19 cellular contexts compared by ENCODE assay signal in genomic region chr11:111761056-111761455, GRCh38. TPM values are rescaled to one million over a fixed set of nuclear protein-coding genes. Genes with fewer than 3 reads are reported as not detected.
DNase-seq lines count a peak whose midpoint lies in the region; ATAC-seq, FAIRE-seq and TF ChIP-seq lines count a peak whose summit lies in the region.
"Had no signal": no experiment of that assay in that cellular context is flagged by ENCODE, and none has a peak within 500 bp of the region (broad histone marks: within the 10 kb centered on the region; RNA-seq: fewer than 3 reads in every experiment).

No MANE protein-coding gene starts in this region.

- FAIRE-seq in HTR-8/SVneo (lab: Jason Lieb, UNC): peak; percentile 69
- no peak for FAIRE-seq in D721Med (lab: Jason Lieb, UNC)
- FAIRE-seq: GM12891 had no signal

- H3K9ac ChIP-seq in subcutaneous abdominal adipose tissue (ENCODE audit: low read length in 5 of 5): peak overlapping the region in 2 of 5 donors; percentile 94 to 98

- H3K36me3 ChIP-seq in subcutaneous abdominal adipose tissue (ENCODE audit: control insufficient read depth in 5 of 5, insufficient read depth in 5 of 5, low read length in 5 of 5): peaks cover 39 to 83% (median 58%) of the 10 kb centered on the region in 5 donors
- H3K36me3 ChIP-seq in psoas muscle (ENCODE audit: insufficient read depth in 1 of 2, low read depth in 1 of 2): peaks cover 11 to 91% of the 10 kb centered on the region in 2 donors

- H3K9me3 ChIP-seq in subcutaneous abdominal adipose tissue (ENCODE audit: control insufficient read depth in 5 of 5, low read length in 5 of 5) (no peaks in the 10 kb centered on the region), psoas muscle (no peaks in the 10 kb centered on the region)
- H3K9me3 ChIP-seq: SJSA1 had no signal

- WGBS in psoas muscle, 3 donors: 71 to 80% (median 74%) methylated on average over 4 of the region's 4 CpGs

- H3K4me3 ChIP-seq in subcutaneous abdominal adipose tissue (ENCODE audit: low read depth in 1 of 5, low read length in 5 of 5) (peak overlapping the region in 4 of 5 donors; percentile 1 to 97 (median 21)), psoas muscle (no peak overlapping the region)
- H3K4me3 ChIP-seq: PC-9, SJSA1 had no signal

- ATAC-seq in psoas muscle: no peak

- no peak for TF ChIP-seq CTCF in D721Med (IDR thresholded peaks at IDR 0.05; ENCODE audit: insufficient read depth, missing control alignments)
- TF ChIP-seq CTCF in psoas muscle (IDR thresholded peaks at IDR 0.05): no peak

- DNase-seq in HTR-8/SVneo (ENCODE audit: insufficient read length, low spot score) (no peak), NCI-H2171 treated with DMSO at 0.1 percent for 48 hours (lab: John Stamatoyannopoulos, UW) (peak; percentile 93), cerebellar nuclear complex (lab: John Stamatoyannopoulos, UW) (peak; percentile 50 to 67), D721Med (ENCODE audit: insufficient read length, low spot score) (no peak), psoas muscle (no peak)
- DNase-seq in stimulated activated CD4-positive, alpha-beta T cell treated with anti-CD3 and anti-CD28 coated beads, Interleukin-2, amount 100 ng/mL, for 48 hours: no peak
- DNase-seq: Calu3; CD4-positive, alpha-beta memory T cell; DND-41; GDM1; GOT3; KG1; NCI-H1436 treated with DMSO at 0.1 percent for 48 hours; NCI-H2081 treated with DMSO at 0.1 percent for 48 hours; NCI-H226; PC-9 had no signal

- H3K27me3 ChIP-seq in subcutaneous abdominal adipose tissue (ENCODE audit: control insufficient read depth in 5 of 5, insufficient read depth in 4 of 5, low read length in 5 of 5) (no peaks in the 10 kb centered on the region), psoas muscle (ENCODE audit: insufficient read depth in 3 of 3, low read length in 2 of 3) (no peaks in the 10 kb centered on the region)
- H3K27me3 ChIP-seq: SJSA1 had no signal

- H3K27ac ChIP-seq in subcutaneous abdominal adipose tissue (ENCODE audit: low read depth, low read length): peak overlapping the region; percentile 98
- H3K27ac ChIP-seq in psoas muscle: no peak overlapping the region
- H3K27ac ChIP-seq: PC-9, SJSA1 had no signal

- H3K4me1 ChIP-seq in subcutaneous abdominal adipose tissue (ENCODE audit: control insufficient read depth in 5 of 5, insufficient read depth in 5 of 5, low read length in 5 of 5): peaks cover 2 to 79% (median 65%) of the 10 kb centered on the region in 5 donors
- H3K4me1 ChIP-seq in psoas muscle: peaks cover 18% of the 10 kb centered on the region

- intact Hi-C loops in psoas muscle (cut with DNase I): loop anchor here in 1 of 2 donors (5.0 kb wide), 1 partner anchor 159 kb away; the partner anchor contains the start of gene SIK2

RNA-seq across cellular contexts. Expression of gene PPP2R1B, which starts 5.1 kb away (rescaled TPM):
- total RNA-seq in psoas muscle: 10 to 100 TPM in 3 of 4 donors, 1 to 10 TPM in 1; 8.1 to 18.8 (median 14.0) TPM
- 10 to 100 TPM in 1 of 3 donors, 1 to 10 TPM in 2; 6.6 to 10.7 (median 8.7) TPM for polyA plus RNA-seq in psoas muscle

Comparison
In these comparisons a context has a peak if more than half of its experiments do, and no peak if none do; other contexts are left out.
1. DNase-seq: peak in NCI-H2171 treated with DMSO at 0.1 percent for 48 hours (single experiment) and cerebellar nuclear complex (2 of 2); none in HTR-8/SVneo (single experiment), D721Med (single experiment), stimulated activated CD4-positive, alpha-beta T cell treated with anti-CD3 and anti-CD28 coated beads, Interleukin-2, amount 100 ng/mL, for 48 hours (0 of 2) and psoas muscle (0 of 2).